Comparison of ENCODE assay signal across 13 cellular contexts in genomic region chr10:104441601-104442000, GRCh38.
DNase-seq lines count a peak whose midpoint lies in the region; ATAC-seq lines count a peak whose summit lies in the region.
"Had no signal": no experiment of that assay in that cellular context is flagged by ENCODE, and none has a peak within 500 bp of the region (broad histone marks: within the 10 kb centered on the region; RNA-seq: fewer than 3 reads in every experiment).

No MANE protein-coding gene starts in this region.

- ATAC-seq in HG03342 (IDR thresholded peaks at IDR 0.05; ENCODE audit: unreplicated experiment) = no peak
- ATAC-seq: Panc1 had no signal

- peak overlapping the region; percentile 51 for H2AFZ ChIP-seq in neuronal stem cell (ENCODE audit: low read length)

- no peak overlapping the region for H3K14ac ChIP-seq in neuronal stem cell (ENCODE audit: low read length)

- H3K79me1 ChIP-seq in neuronal stem cell (ENCODE audit: low read depth, low read length) = no peaks in the 10 kb centered on the region

- H3K27me3 ChIP-seq in neuronal stem cell (ENCODE audit: control insufficient read depth in 3 of 3, insufficient read depth in 3 of 3, low read depth in 1 of 3, low read length in 3 of 3) = no peaks in the 10 kb centered on the region

- no peak overlapping the region for H4K8ac ChIP-seq in neuronal stem cell (ENCODE audit: low read depth, low read length)

- H2BK15ac ChIP-seq in neuronal stem cell (ENCODE audit: low read length) = no peak overlapping the region

- no peak overlapping the region for H3K9ac ChIP-seq in neuronal stem cell (ENCODE audit: low read depth, low read length, poor library complexity)

- H2BK5ac ChIP-seq in neuronal stem cell (ENCODE audit: low read length) = no peak overlapping the region

- no peaks in the 10 kb centered on the region for H3K9me3 ChIP-seq in neuronal stem cell (replicated peaks in 1 of 2; ENCODE audit: control insufficient read depth in 2 of 2, insufficient read depth in 1 of 2, low read depth in 1 of 2, low read length in 2 of 2)

- no peak overlapping the region for H3K23ac ChIP-seq in neuronal stem cell (ENCODE audit: low read depth, low read length, poor library complexity)

- DNase-seq in EL (peak; percentile 95), NCI-H1048 (lab: John Stamatoyannopoulos, UW) (peak; percentile 85), dedifferentiated amniotic fluid mesenchymal stem cell (ENCODE audit: extremely low spot score) (peak; percentile 63), neuronal stem cell (ENCODE audit: low spot score) (no peak), NCI-H748 (lab: John Stamatoyannopoulos, UW; ENCODE audit: unreplicated experiment) (no peak), 8988T (no peak), NCI-H146 (lab: John Stamatoyannopoulos, UW) (no peak)
- DNase-seq: DND-41; NCI-H1436 treated with DMSO at 0.1 percent for 48 hours; stimulated activated CD4-positive, alpha-beta T cell treated with anti-CD3 and anti-CD28 coated beads, Interleukin-15, amount 100 ng/mL, for 24 hours; stimulated activated naive CD4-positive, alpha-beta T cell had no signal

- H3K4me3 ChIP-seq in neuronal stem cell (ENCODE audit: low read length in 2 of 2) = no peak overlapping the region

- H3K4me2 ChIP-seq in neuronal stem cell (ENCODE audit: insufficient read depth, low read length, poor library complexity, severe bottlenecking) = no peak overlapping the region

- no peak overlapping the region for H3K18ac ChIP-seq in neuronal stem cell (ENCODE audit: low read length)

- no peaks in the 10 kb centered on the region for H3K4me1 ChIP-seq in neuronal stem cell (ENCODE audit: control insufficient read depth in 2 of 2, insufficient read depth in 1 of 2, low read depth in 1 of 2, low read length in 2 of 2)

- no peak overlapping the region for H3K27ac ChIP-seq in neuronal stem cell (replicated peaks; ENCODE audit: low read length)

- WGBS in neuronal stem cell (ENCODE audit: extremely low coverage in 2 of 2, insufficient read length in 2 of 2, insufficient replicate concordance in 1 of 2), 2 donors = no CpG with 5 or more reads among the region's 4 CpGs

- H4K91ac ChIP-seq in neuronal stem cell (ENCODE audit: low read depth, low read length, poor library complexity) = no peak overlapping the region

- no peak overlapping the region for H2AK5ac ChIP-seq in neuronal stem cell (ENCODE audit: low read depth, low read length)

- no peaks in the 10 kb centered on the region for H3K36me3 ChIP-seq in neuronal stem cell (replicated peaks in 1 of 2; ENCODE audit: control insufficient read depth in 2 of 2, insufficient read depth in 2 of 2, low read length in 2 of 2)

- no peak overlapping the region for H2BK12ac ChIP-seq in neuronal stem cell (ENCODE audit: low read length)

- no peak overlapping the region for H3K4ac ChIP-seq in neuronal stem cell (ENCODE audit: low read length)

- no peak overlapping the region for H2BK120ac ChIP-seq in neuronal stem cell (ENCODE audit: low read depth, low read length)

Comparison
In these comparisons a context has a peak if more than half of its experiments do, and no peak if none do; other contexts are left out.
1. DNase-seq: peak in EL (single experiment), NCI-H1048 (single experiment) and dedifferentiated amniotic fluid mesenchymal stem cell (single experiment); none in neuronal stem cell (single experiment), NCI-H748 (single experiment), 8988T (single experiment) and NCI-H146 (single experiment).